1 cellular context compared by ENCODE assay signal in genomic region chr15:92205255-92205739, GRCh38.
TF ChIP-seq lines count a peak whose summit lies in the region.

No MANE protein-coding gene starts in this region.

TF ChIP-seq in HEK293, 187 proteins besides CTCF, POLR2A, EP300 and RAD21 (continued from another document):
- TF ChIP-seq PRDM2 (tag by site-specific recombination; IDR thresholded peaks at IDR 0.05; ENCODE audit: borderline replicate concordance) (no peak), KLF8 (tag by site-specific recombination; IDR thresholded peaks at IDR 0.05) (no peak), ZNF549 (tag by site-specific recombination; IDR thresholded peaks at IDR 0.05) (no peak), ZBTB11 (tag by site-specific recombination; conservative IDR thresholded peaks at IDR 0.05; ENCODE audit: low read depth) (no peak), SCRT2 (tag by site-specific recombination; IDR thresholded peaks at IDR 0.05) (no peak)
TF ChIP-seq in HEK293: peak in this region for 0.
